24 cellular contexts compared by ENCODE assay signal in the genomic region with DNA sequence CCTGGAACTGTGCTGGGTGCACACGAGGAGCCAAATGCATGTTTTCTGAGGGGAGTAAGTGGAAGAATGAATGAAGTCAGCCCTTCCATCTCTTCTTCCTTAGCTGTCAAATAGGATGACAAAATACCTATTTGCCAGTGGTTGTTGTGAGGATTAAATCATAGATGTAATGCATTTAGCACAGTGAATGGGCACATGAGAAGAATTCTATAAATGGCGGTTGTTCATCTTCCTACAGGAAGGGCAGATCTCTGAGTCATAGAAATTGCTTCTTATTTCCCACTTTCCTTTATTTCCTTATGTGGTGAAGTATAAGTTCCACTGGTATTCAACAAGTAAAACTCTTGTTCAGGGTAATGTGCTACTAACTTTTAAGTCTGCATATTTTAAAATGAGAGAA.
DNase-seq lines count a peak whose midpoint lies in the region; TF ChIP-seq lines count a peak whose summit lies in the region.
"Had no signal": no experiment of that assay in that cellular context is flagged by ENCODE, and none has a peak within 500 bp of the region (broad histone marks: within the 10 kb centered on the region; RNA-seq: fewer than 3 reads in every experiment).

No MANE protein-coding gene starts in this region.

- no peaks in the 10 kb centered on the region for H3K4me1 ChIP-seq in breast epithelium
- H3K4me1 ChIP-seq in muscle layer of duodenum (ENCODE audit: control insufficient read depth in 1 of 2, insufficient read depth in 2 of 2, low read length in 2 of 2), result peaks cover 5 to 17% of the 10 kb centered on the region in 2 donors
- H3K4me1 ChIP-seq in tibial artery, result peaks cover 0 to 95% (median 26%) of the 10 kb centered on the region in 4 donors

- no peaks in the 10 kb centered on the region for H3K9me3 ChIP-seq in breast epithelium
- H3K9me3 ChIP-seq in muscle layer of duodenum (ENCODE audit: control insufficient read depth in 1 of 2, low read length in 2 of 2), result no peaks in the 10 kb centered on the region
- H3K9me3 ChIP-seq in tibial artery, result no peaks in the 10 kb centered on the region
- H3K9me3 ChIP-seq: prostate gland had no signal

- H3K4me3 Mint-ChIP-seq in MCF 10A (ENCODE audit: unreplicated experiment), result no peak overlapping the region
- H3K4me3 Mint-ChIP-seq in dendritic cell treated with granulocyte-macrophage colony-stimulating factor and Interleukin-4, amounts not matched to agents 40 ng/mL and 50 ng/mL, for 4 days, result no peak overlapping the region
- no peak overlapping the region for H3K4me3 Mint-ChIP-seq in activated CD4-positive, alpha-beta T cell treated with anti-CD3 and anti-CD28 coated beads, Interleukin-2, amount 10 ng/mL, durations not matched to agents 24 days and 14 days
- H3K4me3 Mint-ChIP-seq in activated naive CD4-positive, alpha-beta T cell treated with anti-CD3 and anti-CD28 coated beads, Interleukin-2, amount 10 ng/mL, durations not matched to agents 7 days and 5 days, result no peak overlapping the region
- H3K4me3 Mint-ChIP-seq: CD8-positive, alpha-beta T cell; HFFc6; stimulated activated naive CD8-positive, alpha-beta T cell treated with anti-CD3 and anti-CD28 coated beads, Interleukin-15, amount 100 ng/mL, for 72 hours had no signal

- peaks cover 23% of the 10 kb centered on the region for H3K4me1 Mint-ChIP-seq in MCF 10A (ENCODE audit: insufficient read depth, unreplicated experiment)
- peaks cover 39% of the 10 kb centered on the region for H3K4me1 Mint-ChIP-seq in dendritic cell treated with granulocyte-macrophage colony-stimulating factor and Interleukin-4, amounts not matched to agents 40 ng/mL and 50 ng/mL, for 4 days (ENCODE audit: low read depth)
- H3K4me1 Mint-ChIP-seq in activated CD4-positive, alpha-beta T cell treated with anti-CD3 and anti-CD28 coated beads, Interleukin-2, amount 10 ng/mL, durations not matched to agents 24 days and 14 days, result no peaks in the 10 kb centered on the region
- H3K4me1 Mint-ChIP-seq in activated naive CD4-positive, alpha-beta T cell treated with anti-CD3 and anti-CD28 coated beads, Interleukin-2, amount 10 ng/mL, durations not matched to agents 7 days and 5 days, result no peaks in the 10 kb centered on the region
- H3K4me1 Mint-ChIP-seq: stimulated activated naive CD8-positive, alpha-beta T cell treated with anti-CD3 and anti-CD28 coated beads, Interleukin-15, amount 100 ng/mL, for 72 hours had no signal

- TF ChIP-seq POLR2A in breast epithelium (IDR thresholded peaks at IDR 0.05), result no peak

- H3K4me3 ChIP-seq in breast epithelium (no peak overlapping the region), muscle layer of duodenum (ENCODE audit: low read depth in 1 of 2, low read length in 2 of 2) (no peak overlapping the region), tibial artery (no peak overlapping the region)
- H3K4me3 ChIP-seq: prostate gland had no signal

- no peaks in the 10 kb centered on the region for H3K27me3 Mint-ChIP-seq in MCF 10A (ENCODE audit: insufficient read depth, unreplicated experiment)
- H3K27me3 Mint-ChIP-seq in dendritic cell treated with granulocyte-macrophage colony-stimulating factor and Interleukin-4, amounts not matched to agents 40 ng/mL and 50 ng/mL, for 4 days, result peaks cover 11% of the 10 kb centered on the region
- no peaks in the 10 kb centered on the region for H3K27me3 Mint-ChIP-seq in activated CD4-positive, alpha-beta T cell treated with anti-CD3 and anti-CD28 coated beads, Interleukin-2, amount 10 ng/mL, durations not matched to agents 24 days and 14 days
- peaks cover 9% of the 10 kb centered on the region for H3K27me3 Mint-ChIP-seq in activated naive CD4-positive, alpha-beta T cell treated with anti-CD3 and anti-CD28 coated beads, Interleukin-2, amount 10 ng/mL, durations not matched to agents 7 days and 5 days

- peak overlapping the region in 1 of 2 donors; percentile 62 for H3K27ac ChIP-seq in breast epithelium
- H3K27ac ChIP-seq in muscle layer of duodenum (ENCODE audit: low read length), result peak overlapping the region; percentile 65
- H3K27ac ChIP-seq in tibial artery, result peak overlapping the region; percentile 84 to 89
- H3K27ac ChIP-seq: 22Rv1, HL-60, prostate gland had no signal

- no peaks in the 10 kb centered on the region for H3K36me3 Mint-ChIP-seq in MCF 10A (ENCODE audit: insufficient read depth, unreplicated experiment)
- H3K36me3 Mint-ChIP-seq in dendritic cell treated with granulocyte-macrophage colony-stimulating factor and Interleukin-4, amounts not matched to agents 40 ng/mL and 50 ng/mL, for 4 days (ENCODE audit: low read depth), result no peaks in the 10 kb centered on the region
- H3K36me3 Mint-ChIP-seq in activated CD4-positive, alpha-beta T cell treated with anti-CD3 and anti-CD28 coated beads, Interleukin-2, amount 10 ng/mL, durations not matched to agents 24 days and 14 days (ENCODE audit: low read depth), result no peaks in the 10 kb centered on the region
- H3K36me3 Mint-ChIP-seq in activated naive CD4-positive, alpha-beta T cell treated with anti-CD3 and anti-CD28 coated beads, Interleukin-2, amount 10 ng/mL, durations not matched to agents 7 days and 5 days, result no peaks in the 10 kb centered on the region
- H3K36me3 Mint-ChIP-seq: CD8-positive, alpha-beta T cell had no signal

- TF ChIP-seq CTCF in MCF 10A (IDR thresholded peaks at IDR 0.05; ENCODE audit: unreplicated experiment) (no peak), breast epithelium (IDR thresholded peaks at IDR 0.05) (no peak), tibial artery (IDR thresholded peaks at IDR 0.05) (no peak)

- H3K9me3 Mint-ChIP-seq in MCF 10A (ENCODE audit: unreplicated experiment), result peaks cover 8% of the 10 kb centered on the region
- H3K9me3 Mint-ChIP-seq in dendritic cell treated with granulocyte-macrophage colony-stimulating factor and Interleukin-4, amounts not matched to agents 40 ng/mL and 50 ng/mL, for 4 days, result peaks cover 8% of the 10 kb centered on the region
- H3K9me3 Mint-ChIP-seq in activated CD4-positive, alpha-beta T cell treated with anti-CD3 and anti-CD28 coated beads, Interleukin-2, amount 10 ng/mL, durations not matched to agents 24 days and 14 days, result no peaks in the 10 kb centered on the region
- no peaks in the 10 kb centered on the region for H3K9me3 Mint-ChIP-seq in activated naive CD4-positive, alpha-beta T cell treated with anti-CD3 and anti-CD28 coated beads, Interleukin-2, amount 10 ng/mL, durations not matched to agents 7 days and 5 days
- H3K9me3 Mint-ChIP-seq: CD8-positive, alpha-beta T cell; HFFc6 had no signal

- H3K27me3 ChIP-seq in breast epithelium (no peaks in the 10 kb centered on the region), muscle layer of duodenum (ENCODE audit: low read depth, low read length) (no peaks in the 10 kb centered on the region), tibial artery (no peaks in the 10 kb centered on the region)

- peak overlapping the region; percentile 69 for H3K27ac Mint-ChIP-seq in MCF 10A (ENCODE audit: low read depth, unreplicated experiment)
- peak overlapping the region; percentile 70 for H3K27ac Mint-ChIP-seq in dendritic cell treated with granulocyte-macrophage colony-stimulating factor and Interleukin-4, amounts not matched to agents 40 ng/mL and 50 ng/mL, for 4 days
- no peak overlapping the region for H3K27ac Mint-ChIP-seq in activated CD4-positive, alpha-beta T cell treated with anti-CD3 and anti-CD28 coated beads, Interleukin-2, amount 10 ng/mL, durations not matched to agents 24 days and 14 days
- H3K27ac Mint-ChIP-seq in activated naive CD4-positive, alpha-beta T cell treated with anti-CD3 and anti-CD28 coated beads, Interleukin-2, amount 10 ng/mL, durations not matched to agents 7 days and 5 days, result no peak overlapping the region
- H3K27ac Mint-ChIP-seq: CD8-positive, alpha-beta T cell; HFFc6; stimulated activated naive CD8-positive, alpha-beta T cell treated with anti-CD3 and anti-CD28 coated beads, Interleukin-15, amount 100 ng/mL, for 72 hours had no signal

- intact Hi-C loops in MCF 10A (cut with micrococcal nuclease), result no loop called here
- intact Hi-C loops in breast epithelium (cut with DNase I; ENCODE audit: low total_unique reads), result no loop called here
- intact Hi-C loops in dendritic cell treated with granulocyte-macrophage colony-stimulating factor and Interleukin-4, amounts not matched to agents 40 ng/mL and 50 ng/mL, for 4 days (cut with micrococcal nuclease), result no loop called here
- intact Hi-C loops in tibial artery (cut with DNase I; ENCODE audit: low total_unique reads), result no loop called here
- intact Hi-C loops in activated CD4-positive, alpha-beta T cell treated with anti-CD3 and anti-CD28 coated beads, Interleukin-2, amount 10 ng/mL, durations not matched to agents 24 days and 14 days (cut with micrococcal nuclease), result no loop called here

- POLR2A ChIA-PET in MCF 10A (lab: Yijun Ruan, JAX), result interaction anchor here (0.6 kb wide), 1 partner anchor 12 kb away, joined by 3 read pairs; no protein-coding TSS in a partner anchor

- no peaks in the 10 kb centered on the region for H3K36me3 ChIP-seq in breast epithelium
- no peaks in the 10 kb centered on the region for H3K36me3 ChIP-seq in muscle layer of duodenum (ENCODE audit: control insufficient read depth in 1 of 2, insufficient read depth in 2 of 2, low read length in 2 of 2)
- H3K36me3 ChIP-seq in tibial artery, result peaks cover 9 to 16% (median 10%) of the 10 kb centered on the region in 3 donors
- H3K36me3 ChIP-seq: prostate gland had no signal

- DNase-seq in MCF 10A (ENCODE audit: unreplicated experiment) (no peak), breast epithelium (ENCODE audit: low spot score in 2 of 2) (no peak), tibial artery (no peak), NCI-H2171 treated with DMSO at 0.1 percent for 48 hours (lab: John Stamatoyannopoulos, UW) (no peak)
- no peak for DNase-seq in activated CD4-positive, alpha-beta T cell treated with anti-CD3 and anti-CD28 coated beads, Interleukin-2, amount 10 ng/mL, durations not matched to agents 24 days and 14 days
- no peak for DNase-seq in activated naive CD4-positive, alpha-beta T cell treated with anti-CD3 and anti-CD28 coated beads, Interleukin-2, amount 10 ng/mL, durations not matched to agents 7 days and 5 days
- DNase-seq: activated CD4-positive, alpha-beta T cell treated with anti-CD3 and anti-CD28 coated beads, Interleukin-2, amount 50 U/mL, for 48 hours; activated CD4-positive, CD25-positive, alpha-beta regulatory T cell; activated naive CD4-positive, alpha-beta T cell treated with Interleukin-2 at 50 U/mL for 16 hours; CD8-positive, alpha-beta T cell; central memory CD4-positive, alpha-beta T cell; GOT3; HFFc6; NCI-H1436; NCI-H2081 treated with DMSO at 0.1 percent for 48 hours; NCI-H345; NCI-H774; stimulated activated naive CD8-positive, alpha-beta T cell treated with anti-CD3 and anti-CD28 coated beads, Interleukin-15, amount 100 ng/mL, for 72 hours; T-helper 1 cell had no signal

- no TSS peak for BruUV-seq in MCF 10A (replicated peaks; lab: Mats Ljungman, UMichigan)

- CTCF ChIA-PET in MCF 10A (lab: Yijun Ruan, JAX), result interaction anchor here (1.6 kb wide), 1 partner anchor 88 kb away, joined by 4 read pairs; no protein-coding TSS in a partner anchor
- CTCF ChIA-PET in activated naive CD4-positive, alpha-beta T cell treated with anti-CD3 and anti-CD28 coated beads, Interleukin-2, amount 10 ng/mL, durations not matched to agents 7 days and 5 days (lab: Charles Lee), result no interaction called here

Comparison
In these comparisons a context has a peak if more than half of its experiments do, and no peak if none do; other contexts are left out.
1. H3K27ac Mint-ChIP-seq: peak in MCF 10A (single experiment) and dendritic cell treated with granulocyte-macrophage colony-stimulating factor and Interleukin-4, amounts not matched to agents 40 ng/mL and 50 ng/mL, for 4 days (single experiment); none in activated CD4-positive, alpha-beta T cell treated with anti-CD3 and anti-CD28 coated beads, Interleukin-2, amount 10 ng/mL, durations not matched to agents 24 days and 14 days (single experiment) and activated naive CD4-positive, alpha-beta T cell treated with anti-CD3 and anti-CD28 coated beads, Interleukin-2, amount 10 ng/mL, durations not matched to agents 7 days and 5 days (single experiment).